15 cellular contexts compared by ENCODE assay signal in the genomic region with DNA sequence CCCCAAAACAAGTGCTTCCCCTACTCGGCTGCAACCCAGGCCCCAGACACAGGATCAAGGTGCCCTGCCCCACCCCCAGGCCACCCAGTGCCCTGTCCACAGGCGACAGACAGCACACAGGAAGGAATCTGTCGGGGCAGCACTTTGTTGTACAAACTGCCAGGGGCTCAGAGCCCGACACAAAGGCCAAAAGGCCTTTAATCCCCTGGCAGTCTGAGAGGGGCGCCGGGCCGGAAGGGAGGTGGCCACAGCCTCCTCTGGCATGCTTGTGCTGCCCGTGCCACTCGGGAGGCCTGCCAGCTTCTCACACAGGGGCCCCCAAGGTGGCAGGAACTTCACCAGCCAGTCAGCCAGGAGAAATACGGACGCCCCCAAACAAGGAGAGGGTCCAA. TPM values are rescaled to one million over a fixed set of nuclear protein-coding genes. Genes with fewer than 3 reads are reported as not detected.
A peak's percentile ranks its signal among the peaks of the same experiment; 100 is the strongest.
DNase-seq lines count a peak whose midpoint lies in the region; ATAC-seq and TF ChIP-seq lines count a peak whose summit lies in the region.
"Had no signal": no experiment of that assay in that cellular context is flagged by ENCODE, and none has a peak within 500 bp of the region (broad histone marks: within the 10 kb centered on the region; RNA-seq: fewer than 3 reads in every experiment).

No MANE protein-coding gene starts in this region.

- peaks cover 3% of the 10 kb centered on the region for H3K27me3 Mint-ChIP-seq in nephron progenitor cell (ENCODE audit: low read depth, poor library complexity)
- peaks cover 1% of the 10 kb centered on the region for H3K27me3 Mint-ChIP-seq in activated T-helper 1 cell treated with anti-CD3 and anti-CD28 coated beads, Interleukin-12 subunit alpha, Interleukin-12 subunit beta, Interleukin-2, Interleukin-4 antibody, amounts not matched to agents 30 ng/mL and 10 ng/mL and 1 ng/mL, durations not matched to agents 14 hours and 24 hours and 36 hours (ENCODE audit: insufficient read depth)

- DNase-seq in SJSA1 (ENCODE audit: low read depth in 1 of 2, low spot score in 2 of 2) = no peak
- no peak for DNase-seq in esophagus muscularis mucosa (ENCODE audit: extremely low spot score)
- no peak for DNase-seq in nephron progenitor cell
- no peak for DNase-seq in transverse colon
- no peak for DNase-seq in activated T-helper 1 cell treated with anti-CD3 and anti-CD28 coated beads, Interleukin-12 subunit alpha, Interleukin-12 subunit beta, Interleukin-2, Interleukin-4 antibody, amounts not matched to agents 30 ng/mL and 10 ng/mL and 1 ng/mL, durations not matched to agents 14 hours and 24 hours and 36 hours (ENCODE audit: low spot score)
- DNase-seq in NCI-H526 (lab: John Stamatoyannopoulos, UW) = no peak
- no peak for DNase-seq in head of caudate nucleus
- DNase-seq: activated CD4-positive, CD25-positive, alpha-beta regulatory T cell; activated T-cell treated with anti-CD3 and anti-CD28 coated beads, Interleukin-2, amount 50 U/mL, for 1 hour; natural killer cell; NCI-H345; stimulated activated CD4-positive, alpha-beta T cell treated with anti-CD3 and anti-CD28 coated beads, Interleukin-1b, Interleukin-23, amount 100 ng/mL, for 48 hours had no signal

- H3K36me3 ChIP-seq in SJSA1 (peaks cover 41% of the 10 kb centered on the region), esophagus muscularis mucosa (peaks cover 0 to 23% (median 5%) of the 10 kb centered on the region in 4 donors), transverse colon (no peaks in the 10 kb centered on the region)

- ATAC-seq in GM18505 (IDR thresholded peaks at IDR 0.05; ENCODE audit: unreplicated experiment) = no peak
- ATAC-seq: natural killer cell had no signal

- TF ChIP-seq CTCF in esophagus muscularis mucosa (IDR thresholded peaks at IDR 0.05) (no peak), nephron progenitor cell (IDR thresholded peaks at IDR 0.05) (no peak), transverse colon (IDR thresholded peaks at IDR 0.05) (no peak)

- no peak for TF ChIP-seq EP300 in esophagus muscularis mucosa (IDR thresholded peaks at IDR 0.05)
- TF ChIP-seq EP300 in transverse colon (IDR thresholded peaks at IDR 0.05; ENCODE audit: low read depth) = no peak

- no peak overlapping the region for H3K4me3 Mint-ChIP-seq in nephron progenitor cell
- H3K4me3 Mint-ChIP-seq in activated T-helper 1 cell treated with anti-CD3 and anti-CD28 coated beads, Interleukin-12 subunit alpha, Interleukin-12 subunit beta, Interleukin-2, Interleukin-4 antibody, amounts not matched to agents 30 ng/mL and 10 ng/mL and 1 ng/mL, durations not matched to agents 14 hours and 24 hours and 36 hours = no peak overlapping the region
- H3K4me3 Mint-ChIP-seq: brain; natural killer cell; stimulated activated memory B cell treated with anti-CD40 and anti-IgM and Interleukin-4, amounts not matched to agents 10 μg/mL and 1 μg/mL and 100 μg/mL, for 72 hours had no signal

- intact Hi-C loops in esophagus muscularis mucosa (cut with DNase I) (loop anchor here (5.0 kb wide), 1 partner anchor 35 kb away; a partner anchor contains a TSS), transverse colon (cut with DNase I; ENCODE audit: low total_unique reads) (loop anchor here (5.0 kb wide), 1 partner anchor 35 kb away; a partner anchor contains a TSS), head of caudate nucleus (cut with DNase I) (no loop called here)
- intact Hi-C loops in activated T-helper 1 cell treated with anti-CD3 and anti-CD28 coated beads, Interleukin-12 subunit alpha, Interleukin-12 subunit beta, Interleukin-2, Interleukin-4 antibody, amounts not matched to agents 30 ng/mL and 10 ng/mL and 1 ng/mL, durations not matched to agents 14 hours and 24 hours and 36 hours (cut with micrococcal nuclease) = no loop called here

- 53% methylated on average over 3 of the region's 11 CpGs for WGBS in esophagus muscularis mucosa
- WGBS in transverse colon (ENCODE audit: low coverage in 1 of 2), 2 donors = 31% methylated on average over 9 of the region's 11 CpGs; no CpG with 5 or more reads in 1 of the 2 donors

- H3K27ac ChIP-seq in SJSA1 (0 out of 2 replicates have a peak overlapping the region, but pooled peaks have one; percentile 29), esophagus muscularis mucosa (replicated peaks in 1 of 4) (peak overlapping the region; percentile 93 to 99 (median 98)), transverse colon (peak overlapping the region; percentile 74 to 98 (median 94))

- no peaks in the 10 kb centered on the region for H3K27me3 ChIP-seq in SJSA1 (replicated peaks)
- no peaks in the 10 kb centered on the region for H3K27me3 ChIP-seq in esophagus muscularis mucosa
- no peaks in the 10 kb centered on the region for H3K27me3 ChIP-seq in transverse colon

- in situ Hi-C loops in transverse colon (cut with MboI; ENCODE audit: low pct_ligation_motif_present in 1 of 4, low pct_unique_long_range_greater_than_20kb in 1 of 4, low sequenced_read_pairs in 3 of 4) = no loop called here

- H3K4me1 Mint-ChIP-seq in nephron progenitor cell = peaks cover 78% of the 10 kb centered on the region
- peaks cover 12% of the 10 kb centered on the region for H3K4me1 Mint-ChIP-seq in activated T-helper 1 cell treated with anti-CD3 and anti-CD28 coated beads, Interleukin-12 subunit alpha, Interleukin-12 subunit beta, Interleukin-2, Interleukin-4 antibody, amounts not matched to agents 30 ng/mL and 10 ng/mL and 1 ng/mL, durations not matched to agents 14 hours and 24 hours and 36 hours (ENCODE audit: low read depth)
- H3K4me1 Mint-ChIP-seq: natural killer cell had no signal

- peaks cover 31% of the 10 kb centered on the region for H3K4me1 ChIP-seq in SJSA1 (replicated peaks)
- peaks cover 100% of the 10 kb centered on the region in 4 donors for H3K4me1 ChIP-seq in esophagus muscularis mucosa
- H3K4me1 ChIP-seq in transverse colon = peaks cover 83 to 98% (median 86%) of the 10 kb centered on the region in 4 donors

- no peaks in the 10 kb centered on the region for H3K9me3 Mint-ChIP-seq in nephron progenitor cell
- no peaks in the 10 kb centered on the region for H3K9me3 Mint-ChIP-seq in activated T-helper 1 cell treated with anti-CD3 and anti-CD28 coated beads, Interleukin-12 subunit alpha, Interleukin-12 subunit beta, Interleukin-2, Interleukin-4 antibody, amounts not matched to agents 30 ng/mL and 10 ng/mL and 1 ng/mL, durations not matched to agents 14 hours and 24 hours and 36 hours
- H3K9me3 Mint-ChIP-seq: brain; natural killer cell; stimulated activated memory B cell treated with anti-CD40 and anti-IgM and Interleukin-4, amounts not matched to agents 10 μg/mL and 1 μg/mL and 100 μg/mL, for 72 hours had no signal

- TF ChIP-seq POLR2A in esophagus muscularis mucosa (IDR thresholded peaks at IDR 0.05; ENCODE audit: low read depth) (no peak), transverse colon (IDR thresholded peaks at IDR 0.05) (no peak), GM18505 (IDR thresholded peaks at IDR 0.05; ENCODE audit: borderline replicate concordance, extremely low read depth, insufficient read depth, insufficient read length) (no peak)

- no peak overlapping the region for H3K4me3 ChIP-seq in SJSA1
- no peak overlapping the region for H3K4me3 ChIP-seq in esophagus muscularis mucosa
- no peak overlapping the region for H3K4me3 ChIP-seq in transverse colon

- peak overlapping the region; percentile 81 for H3K27ac Mint-ChIP-seq in nephron progenitor cell
- no peak overlapping the region for H3K27ac Mint-ChIP-seq in activated T-helper 1 cell treated with anti-CD3 and anti-CD28 coated beads, Interleukin-12 subunit alpha, Interleukin-12 subunit beta, Interleukin-2, Interleukin-4 antibody, amounts not matched to agents 30 ng/mL and 10 ng/mL and 1 ng/mL, durations not matched to agents 14 hours and 24 hours and 36 hours
- H3K27ac Mint-ChIP-seq: natural killer cell; stimulated activated memory B cell treated with anti-CD40 and anti-IgM and Interleukin-4, amounts not matched to agents 10 μg/mL and 1 μg/mL and 100 μg/mL, for 72 hours had no signal

- H3K9me3 ChIP-seq in SJSA1 (replicated peaks) (no peaks in the 10 kb centered on the region), esophagus muscularis mucosa (no peaks in the 10 kb centered on the region), transverse colon (no peaks in the 10 kb centered on the region)

- peaks cover 6% of the 10 kb centered on the region for H3K36me3 Mint-ChIP-seq in nephron progenitor cell (ENCODE audit: low read depth)
- H3K36me3 Mint-ChIP-seq in activated T-helper 1 cell treated with anti-CD3 and anti-CD28 coated beads, Interleukin-12 subunit alpha, Interleukin-12 subunit beta, Interleukin-2, Interleukin-4 antibody, amounts not matched to agents 30 ng/mL and 10 ng/mL and 1 ng/mL, durations not matched to agents 14 hours and 24 hours and 36 hours (ENCODE audit: low read depth) = no peaks in the 10 kb centered on the region
- H3K36me3 Mint-ChIP-seq: brain; natural killer cell; stimulated activated memory B cell treated with anti-CD40 and anti-IgM and Interleukin-4, amounts not matched to agents 10 μg/mL and 1 μg/mL and 100 μg/mL, for 72 hours had no signal

RNA-seq across cellular contexts. Expression of a gene that starts 35.1 kb away (rescaled TPM):
- total RNA-seq in SJSA1 (2014; rRNA removed; shearing (Covaris generic)) = 45.2 and 62.3 TPM in 2 replicates
- 1,000 to 10,000 TPM in 1 of 4 donors, 100 to 1,000 TPM in 3; 414 to 1,199 (median 595) TPM for total RNA-seq in esophagus muscularis mucosa
- 100 to 1,000 TPM; 107 to 343 (median 228) TPM for total RNA-seq in transverse colon
- 1.4 and 2.4 TPM in 2 replicates for total RNA-seq in activated T-helper 1 cell treated with anti-CD3 and anti-CD28 coated beads, Interleukin-12 subunit alpha, Interleukin-12 subunit beta, Interleukin-2, Interleukin-4 antibody, amounts not matched to agents 30 ng/mL and 10 ng/mL and 1 ng/mL, durations not matched to agents 14 hours and 24 hours and 36 hours

Comparison
In these comparisons a context has a peak if more than half of its experiments do, and no peak if none do; other contexts are left out.
1. H3K27ac ChIP-seq: peak in every context shown above with its lines; median percentile 98 in esophagus muscularis mucosa; 94 in transverse colon; 29 in SJSA1.
2. RNA of a gene that starts 35.1 kb away (total RNA-seq): 414 to 1,199 TPM in esophagus muscularis mucosa, 107 to 343 TPM in transverse colon and 45.2 to 62.3 TPM in SJSA1; 1.4 to 2.4 TPM in activated T-helper 1 cell treated with anti-CD3 and anti-CD28 coated beads, Interleukin-12 subunit alpha, Interleukin-12 subunit beta, Interleukin-2, Interleukin-4 antibody, amounts not matched to agents 30 ng/mL and 10 ng/mL and 1 ng/mL, durations not matched to agents 14 hours and 24 hours and 36 hours; every median in the first group is over 10 times any median in the second.
3. intact Hi-C loops: an anchor here in esophagus muscularis mucosa (5.0 kb wide) and transverse colon (5.0 kb wide); none called in activated T-helper 1 cell treated with anti-CD3 and anti-CD28 coated beads, Interleukin-12 subunit alpha, Interleukin-12 subunit beta, Interleukin-2, Interleukin-4 antibody, amounts not matched to agents 30 ng/mL and 10 ng/mL and 1 ng/mL, durations not matched to agents 14 hours and 24 hours and 36 hours and head of caudate nucleus.